1 cellular context compared by ENCODE assay signal in the genomic region with DNA sequence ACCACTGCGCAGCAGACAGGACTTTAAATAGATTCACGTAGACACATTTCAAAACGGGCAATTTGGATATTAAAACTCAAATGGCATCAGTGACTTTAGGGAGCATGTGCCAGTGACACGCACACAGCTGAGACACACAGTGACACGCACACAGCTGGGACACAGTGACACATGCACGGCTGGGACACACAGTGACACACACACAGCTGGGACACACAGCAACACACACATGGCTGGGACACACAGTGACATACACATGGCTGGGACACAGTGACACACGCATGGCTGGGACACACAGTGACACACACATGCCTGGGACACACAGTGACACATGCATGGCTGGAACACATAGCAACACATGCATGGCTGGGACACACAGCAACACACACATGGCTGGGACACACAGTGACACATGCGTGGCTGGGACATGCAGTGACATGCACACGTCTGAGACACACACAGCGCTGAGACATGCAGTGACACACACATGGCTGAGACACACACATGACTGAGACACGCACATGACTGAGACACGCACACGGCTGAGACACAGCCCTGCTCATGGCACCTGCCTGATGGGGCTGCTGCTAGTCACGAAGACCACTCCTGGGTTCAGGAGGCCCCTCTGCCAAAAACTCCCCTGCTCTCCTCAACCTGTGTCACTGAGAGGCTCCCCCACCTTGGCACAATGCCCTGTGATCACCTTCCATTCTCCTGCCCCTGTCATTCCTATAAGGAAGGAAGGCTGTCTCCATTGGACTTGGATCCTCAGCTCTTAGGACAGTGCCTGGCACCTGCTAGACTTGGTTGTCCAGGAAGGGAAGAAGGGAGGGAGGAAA.
TF ChIP-seq lines count a peak whose summit lies in the region.

No MANE protein-coding gene starts in this region.

TF ChIP-seq in H1, 55 proteins besides CTCF, POLR2A, EP300 and RAD21:
- TF ChIP-seq TAF1 (IDR thresholded peaks at IDR 0.05; ENCODE audit: low read depth, low read length): no peak
- no peak for TF ChIP-seq CEBPB (IDR thresholded peaks at IDR 0.05; ENCODE audit: low read depth, low read length)
- no peak for TF ChIP-seq JUND (IDR thresholded peaks at IDR 0.05; ENCODE audit: low read length)
- no peak for TF ChIP-seq RXRA (IDR thresholded peaks at IDR 0.05; ENCODE audit: insufficient read depth, low read depth, low read length)
- TF ChIP-seq, protein P1, sequence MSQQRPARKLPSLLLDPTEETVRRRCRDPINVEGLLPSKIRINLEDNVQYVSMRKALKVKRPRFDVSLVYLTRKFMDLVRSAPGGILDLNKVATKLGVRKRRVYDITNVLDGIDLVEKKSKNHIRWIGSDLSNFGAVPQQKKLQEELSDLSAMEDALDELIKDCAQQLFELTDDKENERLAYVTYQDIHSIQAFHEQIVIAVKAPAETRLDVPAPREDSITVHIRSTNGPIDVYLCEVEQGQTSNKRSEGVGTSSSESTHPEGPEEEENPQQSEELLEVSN (IDR thresholded peaks at IDR 0.05): no peak
- no peak for TF ChIP-seq JUN (IDR thresholded peaks at IDR 0.05; ENCODE audit: low read depth, low read length)
- no peak for TF ChIP-seq SIN3A (conservative IDR thresholded peaks at IDR 0.05 in 1 of 2, IDR thresholded peaks at IDR 0.05 in 1 of 2; ENCODE audit: low read depth in 1 of 2, low read length in 2 of 2)
- TF ChIP-seq SIRT6 (IDR thresholded peaks at IDR 0.05; ENCODE audit: low read length): no peak
- no peak for TF ChIP-seq TAF7 (optimal IDR thresholded peaks at IDR 0.05; ENCODE audit: borderline replicate concordance, low read depth, low read length)
- no peak for TF ChIP-seq YY1 (IDR thresholded peaks at IDR 0.05; ENCODE audit: low read depth, low read length)
- TF ChIP-seq HDAC2 (IDR thresholded peaks at IDR 0.05; ENCODE audit: borderline replicate concordance in 1 of 2, low read depth in 2 of 2, low read length in 2 of 2): no peak
- no peak for TF ChIP-seq GABPA (IDR thresholded peaks at IDR 0.05; ENCODE audit: borderline replicate concordance, insufficient read depth, low read length)
- TF ChIP-seq SP4 (IDR thresholded peaks at IDR 0.05; ENCODE audit: low read length): no peak
- no peak for TF ChIP-seq SIX5 (IDR thresholded peaks at IDR 0.05; ENCODE audit: low read depth, low read length)
- TF ChIP-seq SRF (IDR thresholded peaks at IDR 0.05; ENCODE audit: low read depth, low read length): no peak
- no peak for TF ChIP-seq CBX5 (IDR thresholded peaks at IDR 0.05; ENCODE audit: low read depth, low read length)
- no peak for TF ChIP-seq BRCA1 (IDR thresholded peaks at IDR 0.05; ENCODE audit: low read depth, low read length)
